Comparison of ENCODE assay signal across 1 cellular context in genomic region chr6:128498244-128498643, GRCh38.
TF ChIP-seq lines count a peak whose summit lies in the region.

No MANE protein-coding gene starts in this region.

TF ChIP-seq in HepG2, 621 proteins besides CTCF, POLR2A, EP300 and RAD21:
- TF ChIP-seq, protein P1, sequence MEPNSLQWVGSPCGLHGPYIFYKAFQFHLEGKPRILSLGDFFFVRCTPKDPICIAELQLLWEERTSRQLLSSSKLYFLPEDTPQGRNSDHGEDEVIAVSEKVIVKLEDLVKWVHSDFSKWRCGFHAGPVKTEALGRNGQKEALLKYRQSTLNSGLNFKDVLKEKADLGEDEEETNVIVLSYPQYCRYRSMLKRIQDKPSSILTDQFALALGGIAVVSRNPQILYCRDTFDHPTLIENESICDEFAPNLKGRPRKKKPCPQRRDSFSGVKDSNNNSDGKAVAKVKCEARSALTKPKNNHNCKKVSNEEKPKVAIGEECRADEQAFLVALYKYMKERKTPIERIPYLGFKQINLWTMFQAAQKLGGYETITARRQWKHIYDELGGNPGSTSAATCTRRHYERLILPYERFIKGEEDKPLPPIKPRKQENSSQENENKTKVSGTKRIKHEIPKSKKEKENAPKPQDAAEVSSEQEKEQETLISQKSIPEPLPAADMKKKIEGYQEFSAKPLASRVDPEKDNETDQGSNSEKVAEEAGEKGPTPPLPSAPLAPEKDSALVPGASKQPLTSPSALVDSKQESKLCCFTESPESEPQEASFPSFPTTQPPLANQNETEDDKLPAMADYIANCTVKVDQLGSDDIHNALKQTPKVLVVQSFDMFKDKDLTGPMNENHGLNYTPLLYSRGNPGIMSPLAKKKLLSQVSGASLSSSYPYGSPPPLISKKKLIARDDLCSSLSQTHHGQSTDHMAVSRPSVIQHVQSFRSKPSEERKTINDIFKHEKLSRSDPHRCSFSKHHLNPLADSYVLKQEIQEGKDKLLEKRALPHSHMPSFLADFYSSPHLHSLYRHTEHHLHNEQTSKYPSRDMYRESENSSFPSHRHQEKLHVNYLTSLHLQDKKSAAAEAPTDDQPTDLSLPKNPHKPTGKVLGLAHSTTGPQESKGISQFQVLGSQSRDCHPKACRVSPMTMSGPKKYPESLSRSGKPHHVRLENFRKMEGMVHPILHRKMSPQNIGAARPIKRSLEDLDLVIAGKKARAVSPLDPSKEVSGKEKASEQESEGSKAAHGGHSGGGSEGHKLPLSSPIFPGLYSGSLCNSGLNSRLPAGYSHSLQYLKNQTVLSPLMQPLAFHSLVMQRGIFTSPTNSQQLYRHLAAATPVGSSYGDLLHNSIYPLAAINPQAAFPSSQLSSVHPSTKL (CRISPR knock-in tag; IDR thresholded peaks at IDR 0.05): peak; percentile 53; the same call in 1 of the 2 replicates
- TF ChIP-seq ZBTB42 (CRISPR knock-in tag; IDR thresholded peaks at IDR 0.05): no peak
- TF ChIP-seq ZNF607 (CRISPR knock-in tag; IDR thresholded peaks at IDR 0.05; ENCODE audit: borderline replicate concordance): no peak
- TF ChIP-seq, protein P2, sequence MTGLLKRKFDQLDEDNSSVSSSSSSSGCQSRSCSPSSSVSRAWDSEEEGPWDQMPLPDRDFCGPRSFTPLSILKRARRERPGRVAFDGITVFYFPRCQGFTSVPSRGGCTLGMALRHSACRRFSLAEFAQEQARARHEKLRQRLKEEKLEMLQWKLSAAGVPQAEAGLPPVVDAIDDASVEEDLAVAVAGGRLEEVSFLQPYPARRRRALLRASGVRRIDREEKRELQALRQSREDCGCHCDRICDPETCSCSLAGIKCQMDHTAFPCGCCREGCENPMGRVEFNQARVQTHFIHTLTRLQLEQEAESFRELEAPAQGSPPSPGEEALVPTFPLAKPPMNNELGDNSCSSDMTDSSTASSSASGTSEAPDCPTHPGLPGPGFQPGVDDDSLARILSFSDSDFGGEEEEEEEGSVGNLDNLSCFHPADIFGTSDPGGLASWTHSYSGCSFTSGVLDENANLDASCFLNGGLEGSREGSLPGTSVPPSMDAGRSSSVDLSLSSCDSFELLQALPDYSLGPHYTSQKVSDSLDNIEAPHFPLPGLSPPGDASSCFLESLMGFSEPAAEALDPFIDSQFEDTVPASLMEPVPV (CRISPR knock-in tag; IDR thresholded peaks at IDR 0.05): no peak
- peak; percentile 46; the same call in 1 of the 2 replicates for TF ChIP-seq FOXA3 (CRISPR knock-in tag; IDR thresholded peaks at IDR 0.05)
- TF ChIP-seq, protein P3, sequence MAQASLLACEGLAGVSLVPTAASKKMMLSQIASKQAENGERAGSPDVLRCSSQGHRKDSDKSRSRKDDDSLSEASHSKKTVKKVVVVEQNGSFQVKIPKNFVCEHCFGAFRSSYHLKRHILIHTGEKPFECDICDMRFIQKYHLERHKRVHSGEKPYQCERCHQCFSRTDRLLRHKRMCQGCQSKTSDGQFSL (CRISPR knock-in tag; IDR thresholded peaks at IDR 0.05): no peak
- TF ChIP-seq SETDB1 (CRISPR knock-in tag; IDR thresholded peaks at IDR 0.05; ENCODE audit: borderline replicate concordance): no peak
- TF ChIP-seq ZNF776 (CRISPR knock-in tag; IDR thresholded peaks at IDR 0.05): no peak
- no peak for TF ChIP-seq EEA1 (CRISPR knock-in tag; IDR thresholded peaks at IDR 0.05; ENCODE audit: borderline replicate concordance)
- TF ChIP-seq ZNF3 (CRISPR knock-in tag; IDR thresholded peaks at IDR 0.05): no peak
- no peak for TF ChIP-seq ZNF543 (CRISPR knock-in tag; IDR thresholded peaks at IDR 0.05)
- TF ChIP-seq PATZ1 (CRISPR knock-in tag; IDR thresholded peaks at IDR 0.05): peak; percentile 61; the same call in 1 of the 2 replicates
- TF ChIP-seq, protein P4, sequence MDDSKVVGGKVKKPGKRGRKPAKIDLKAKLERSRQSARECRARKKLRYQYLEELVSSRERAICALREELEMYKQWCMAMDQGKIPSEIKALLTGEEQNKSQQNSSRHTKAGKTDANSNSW (CRISPR knock-in tag; IDR thresholded peaks at IDR 0.05; ENCODE audit: borderline replicate concordance): no peak
- TF ChIP-seq TCF12 (IDR thresholded peaks at IDR 0.05): no peak
- TF ChIP-seq TCF12 (CRISPR knock-in tag; IDR thresholded peaks at IDR 0.05): no peak
- TF ChIP-seq ZNF441 (CRISPR knock-in tag; IDR thresholded peaks at IDR 0.05; ENCODE audit: borderline replicate concordance): no peak
- no peak for TF ChIP-seq RBFOX2 (IDR thresholded peaks at IDR 0.05; ENCODE audit: low read depth, low read length)
- no peak for TF ChIP-seq SOX13 (IDR thresholded peaks at IDR 0.05)
- peak in 1 of 2 experiments; percentile 9; a peak in 1 of 4 replicates for TF ChIP-seq SOX13 (CRISPR knock-in tag; conservative IDR thresholded peaks at IDR 0.05 in 1 of 2, IDR thresholded peaks at IDR 0.05 in 1 of 2)
- no peak for TF ChIP-seq PHF8 (CRISPR knock-in tag; IDR thresholded peaks at IDR 0.05)
- TF ChIP-seq FOXA1 (IDR thresholded peaks at IDR 0.05): no peak
- 0 out of 2 replicates have a peak, but pooled peaks have one; percentile 11 for TF ChIP-seq FOXA1 (CRISPR knock-in tag; IDR thresholded peaks at IDR 0.05)
- no peak for TF ChIP-seq ZNF30 (CRISPR knock-in tag; IDR thresholded peaks at IDR 0.05)
- no peak for TF ChIP-seq ZNF549 (CRISPR knock-in tag; IDR thresholded peaks at IDR 0.05)
- no peak for TF ChIP-seq ZNF660 (CRISPR knock-in tag; IDR thresholded peaks at IDR 0.05; ENCODE audit: borderline replicate concordance, low read depth)
- TF ChIP-seq NRL (CRISPR knock-in tag; IDR thresholded peaks at IDR 0.05; ENCODE audit: borderline replicate concordance): no peak
- TF ChIP-seq ZNF160 (CRISPR knock-in tag; IDR thresholded peaks at IDR 0.05): no peak
- TF ChIP-seq SOX5 (CRISPR knock-in tag; IDR thresholded peaks at IDR 0.05; ENCODE audit: borderline replicate concordance): no peak
- TF ChIP-seq ELK4 (CRISPR knock-in tag; IDR thresholded peaks at IDR 0.05; ENCODE audit: borderline replicate concordance): no peak
- 0 out of 2 replicates have a peak, but pooled peaks have one; percentile 3 for TF ChIP-seq EHMT2 (IDR thresholded peaks at IDR 0.05; ENCODE audit: borderline replicate concordance, low read depth, low read length)
- no peak for TF ChIP-seq RBM39 (IDR thresholded peaks at IDR 0.05; ENCODE audit: low read depth, low read length, poor library complexity, severe bottlenecking)
- TF ChIP-seq FOXO4 (CRISPR knock-in tag; conservative IDR thresholded peaks at IDR 0.05): no peak
- no peak for TF ChIP-seq PRDM10 (CRISPR knock-in tag; IDR thresholded peaks at IDR 0.05; ENCODE audit: low read depth)
- TF ChIP-seq HOMEZ (CRISPR knock-in tag; IDR thresholded peaks at IDR 0.05; ENCODE audit: low read depth): peak; percentile 38; the same call in 1 of the 2 replicates
- TF ChIP-seq GATAD2A (CRISPR knock-in tag; IDR thresholded peaks at IDR 0.05): 0 out of 2 replicates have a peak, but pooled peaks have one; percentile 49
- no peak for TF ChIP-seq ZNF766 (CRISPR knock-in tag; IDR thresholded peaks at IDR 0.05; ENCODE audit: borderline replicate concordance)
- 0 out of 2 replicates have a peak, but pooled peaks have one; percentile 35 for TF ChIP-seq MIXL1 (CRISPR knock-in tag; IDR thresholded peaks at IDR 0.05)
- no peak for TF ChIP-seq NKX3-1 (CRISPR knock-in tag; IDR thresholded peaks at IDR 0.05)
TF ChIP-seq in HepG2: peak in this region for 9.
